ENCODE assay signal across 8 cellular contexts in the genomic region with DNA sequence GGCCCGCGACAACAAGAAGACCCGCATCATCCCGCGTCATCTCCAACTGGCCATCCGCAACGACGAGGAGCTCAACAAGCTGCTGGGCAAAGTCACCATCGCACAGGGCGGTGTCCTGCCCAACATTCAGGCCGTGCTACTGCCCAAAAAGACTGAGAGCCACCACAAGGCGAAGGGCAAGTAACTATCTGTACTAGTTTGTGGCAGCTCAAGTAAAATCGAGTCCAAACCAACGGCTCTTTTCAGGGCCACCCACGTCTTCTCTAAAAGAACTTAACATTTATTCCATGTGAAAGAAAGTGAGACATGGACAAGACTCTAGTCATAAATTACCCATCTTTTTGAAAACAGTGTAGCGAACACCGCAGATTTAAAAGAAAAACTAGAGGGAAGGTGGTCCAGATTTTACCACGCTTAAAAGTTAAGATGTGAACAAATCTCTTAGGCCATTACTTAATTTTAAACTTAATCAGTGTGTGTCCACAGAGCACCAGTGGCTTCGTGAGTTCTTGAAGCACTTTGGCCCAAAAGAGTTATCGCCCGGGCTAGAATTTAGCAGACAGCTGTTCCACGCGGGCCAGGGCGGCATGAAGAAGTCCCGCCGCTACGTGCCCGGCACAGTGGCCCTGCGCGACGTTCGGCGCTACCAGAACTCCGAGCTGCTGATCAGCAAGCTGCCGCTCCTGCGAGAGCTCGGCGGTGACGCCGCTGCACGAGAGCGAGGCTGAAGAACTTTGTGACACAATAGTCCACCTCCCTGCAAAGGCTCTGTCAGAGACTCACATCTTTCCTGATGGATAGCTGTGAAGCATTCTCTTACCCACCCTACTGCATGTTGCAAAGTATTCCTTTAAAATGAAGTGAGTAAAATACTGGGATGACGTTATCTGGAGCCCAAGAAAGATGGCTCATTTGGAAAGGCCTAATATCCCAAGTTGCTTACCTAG.
A peak's percentile ranks its signal among the peaks of the same experiment; 100 is the strongest.
DNase-seq lines count a peak whose midpoint lies in the region; ATAC-seq and TF ChIP-seq lines count a peak whose summit lies in the region.

No MANE protein-coding gene starts in this region.

- no peak overlapping the region for H3K27ac Mint-ChIP-seq in stimulated activated naive CD8-positive, alpha-beta T cell treated with anti-CD3 and anti-CD28 coated beads, Interleukin-15, amount 100 ng/mL, for 72 hours

- H3K27me3 Mint-ChIP-seq in stimulated activated naive CD8-positive, alpha-beta T cell treated with anti-CD3 and anti-CD28 coated beads, Interleukin-15, amount 100 ng/mL, for 72 hours: no peaks in the 10 kb centered on the region

- no peak overlapping the region for H4K8ac ChIP-seq in mesendoderm (ENCODE audit: low read depth, low read length)

- H3K9ac ChIP-seq in mesendoderm (ENCODE audit: low read length): peak overlapping the region; percentile 98

- peak overlapping the region; percentile 65 for H3K4me2 ChIP-seq in mesendoderm (ENCODE audit: low read length)

- H3K4me1 ChIP-seq in ectodermal cell (ENCODE audit: control insufficient read depth, insufficient read depth, low read length) (peaks cover 6% of the 10 kb centered on the region), mesendoderm (ENCODE audit: control insufficient read depth, low read depth, low read length) (no peaks in the 10 kb centered on the region)

- H3K9me3 Mint-ChIP-seq in stimulated activated naive CD8-positive, alpha-beta T cell treated with anti-CD3 and anti-CD28 coated beads, Interleukin-15, amount 100 ng/mL, for 72 hours: no peaks in the 10 kb centered on the region

- no peak overlapping the region for H3K4ac ChIP-seq in mesendoderm (ENCODE audit: low read depth, low read length)

- peak overlapping the region; percentile 51 for H4K5ac ChIP-seq in mesendoderm (ENCODE audit: low read length)

- peak overlapping the region; percentile 98 for H3K27ac ChIP-seq in ectodermal cell (ENCODE audit: insufficient read depth, low read depth, low read length, poor library complexity, severe bottlenecking)
- H3K27ac ChIP-seq in mesendoderm (ENCODE audit: low read depth, low read length): peak overlapping the region; percentile 96

- no peaks in the 10 kb centered on the region for H3K27me3 ChIP-seq in ectodermal cell (ENCODE audit: control insufficient read depth, insufficient read depth, low read length, poor library complexity, severe bottlenecking)
- no peaks in the 10 kb centered on the region for H3K27me3 ChIP-seq in mesendoderm (ENCODE audit: insufficient read depth, low read length, poor library complexity)

- H3K79me2 ChIP-seq in mesendoderm (ENCODE audit: control insufficient read depth, insufficient read depth, low read length): no peaks in the 10 kb centered on the region

- H2BK15ac ChIP-seq in mesendoderm (replicated peaks; ENCODE audit: low read depth): no peak overlapping the region

- H2BK5ac ChIP-seq in mesendoderm (ENCODE audit: low read length): peak overlapping the region; percentile 81

- H3K4me3 ChIP-seq in ectodermal cell (ENCODE audit: insufficient read depth, low read depth, low read length): peak overlapping the region; percentile 89
- peak overlapping the region; percentile 83 for H3K4me3 ChIP-seq in mesendoderm (ENCODE audit: low read length)

- no peaks in the 10 kb centered on the region for H3K9me3 ChIP-seq in ectodermal cell (ENCODE audit: control insufficient read depth, low read length)

- in situ Hi-C loops in Caki2 (cut with HindIII; ENCODE audit: low pct_unique_long_range_greater_than_20kb, low sequenced_read_pairs): no loop called here
- in situ Hi-C loops in GM13977 (cut with MboI; ENCODE audit: low pct_unique_long_range_greater_than_20kb, low sequenced_read_pairs, unreplicated experiment): loop anchor here (10.0 kb wide), 2 partner anchors 939 to 1099 kb away; a partner anchor contains a TSS

- no peak overlapping the region for H2AK5ac ChIP-seq in mesendoderm (ENCODE audit: low read length)

- peaks cover 27% of the 10 kb centered on the region for H3K4me1 Mint-ChIP-seq in stimulated activated naive CD8-positive, alpha-beta T cell treated with anti-CD3 and anti-CD28 coated beads, Interleukin-15, amount 100 ng/mL, for 72 hours

- no peak overlapping the region for H2BK120ac ChIP-seq in mesendoderm (ENCODE audit: low read depth, low read length)

- peak overlapping the region; percentile 99 for H3K56ac ChIP-seq in mesendoderm (ENCODE audit: low read length)

- H3K79me1 ChIP-seq in mesendoderm (ENCODE audit: low read length): no peaks in the 10 kb centered on the region

- 0% methylated on average over 42 to 43 of the region's 43 CpGs for WGBS in ectodermal cell, 2 experiments
- WGBS in mesendoderm (ENCODE audit: extremely low coverage, insufficient coverage, low lambda C conversion rate): no CpG with 5 or more reads among the region's 43 CpGs

- no peak overlapping the region for H3K4me3 Mint-ChIP-seq in stimulated activated naive CD8-positive, alpha-beta T cell treated with anti-CD3 and anti-CD28 coated beads, Interleukin-15, amount 100 ng/mL, for 72 hours

- ATAC-seq in stimulated activated naive CD8-positive, alpha-beta T cell treated with anti-CD3 and anti-CD28 coated beads, Interleukin-15, amount 100 ng/mL, for 72 hours: peak; percentile 47

- H3K36me3 ChIP-seq in ectodermal cell (ENCODE audit: control insufficient read depth, insufficient read depth, low read length): no peaks in the 10 kb centered on the region
- no peaks in the 10 kb centered on the region for H3K36me3 ChIP-seq in mesendoderm (ENCODE audit: control insufficient read depth, insufficient read depth, low read length)

- peak overlapping the region; percentile 90 for H3K23ac ChIP-seq in mesendoderm (ENCODE audit: low read length)

- TF ChIP-seq CTCF in GM13977 (IDR thresholded peaks at IDR 0.05; ENCODE audit: extremely low read depth, insufficient read depth, missing control alignments): no peak

- peak overlapping the region; percentile 33 for H3K18ac ChIP-seq in mesendoderm (ENCODE audit: low read length)

- DNase-seq in Caki2 (ENCODE audit: low read depth): peak; percentile 75
- DNase-seq in H4 (ENCODE audit: low spot score): peak; percentile 67
- DNase-seq in NCI-H510A (lab: John Stamatoyannopoulos, UW): peak; percentile 47
- DNase-seq in activated CD4-positive, alpha-beta T cell treated with anti-CD3 and anti-CD28 coated beads for 48 hours: peak; percentile 91
- DNase-seq in mesendoderm: peak; percentile 92
- DNase-seq in stimulated activated naive CD8-positive, alpha-beta T cell treated with anti-CD3 and anti-CD28 coated beads, Interleukin-15, amount 100 ng/mL, for 72 hours: peak; percentile 88 to 92
- DNase-seq in GM13977 (ENCODE audit: low spot score): no peak
